In the genomic region with DNA sequence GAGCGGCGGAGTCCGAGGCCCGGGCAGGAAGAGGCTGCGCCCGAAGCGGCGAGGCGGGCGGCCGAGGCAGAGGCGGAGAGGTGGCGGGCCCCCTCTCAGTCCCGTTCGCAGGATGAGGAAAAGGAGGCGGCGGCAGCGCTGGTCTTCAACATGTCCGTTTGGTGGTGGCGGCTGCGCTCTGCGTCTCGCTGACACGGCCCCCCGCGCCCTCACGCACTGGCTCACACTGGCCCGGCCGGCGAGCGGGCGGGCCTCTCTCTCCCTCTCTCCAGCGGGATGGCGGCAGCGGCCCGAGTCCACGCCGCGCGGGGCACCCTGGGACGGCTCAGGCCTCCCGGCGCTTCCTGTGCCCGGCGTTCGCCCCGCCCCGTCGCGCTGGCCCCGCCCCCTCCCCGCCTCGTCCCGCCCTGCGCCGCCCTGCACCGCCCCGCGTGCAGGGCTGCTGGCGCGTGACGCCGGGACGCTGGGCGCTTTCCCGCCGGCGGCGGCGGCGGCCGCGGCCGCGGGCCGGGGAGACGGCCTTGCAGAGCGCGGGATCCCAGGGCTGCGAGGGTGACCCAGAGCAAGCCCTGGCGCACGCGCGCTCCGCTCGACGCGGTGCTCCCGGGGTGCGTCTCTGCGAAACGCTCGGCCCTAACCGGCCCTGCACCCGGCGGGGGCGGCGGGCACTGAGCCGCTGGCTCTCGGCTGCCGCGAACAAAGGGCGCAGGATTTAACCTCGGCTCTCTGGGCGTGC, we compare ENCODE assay signal across 8 cellular contexts. TPM values are rescaled to one million over a fixed set of nuclear protein-coding genes. Genes with fewer than 3 reads are reported as not detected.
DNase-seq lines count a peak whose midpoint lies in the region; ATAC-seq, FAIRE-seq and TF ChIP-seq lines count a peak whose summit lies in the region.

A gene with protein sequence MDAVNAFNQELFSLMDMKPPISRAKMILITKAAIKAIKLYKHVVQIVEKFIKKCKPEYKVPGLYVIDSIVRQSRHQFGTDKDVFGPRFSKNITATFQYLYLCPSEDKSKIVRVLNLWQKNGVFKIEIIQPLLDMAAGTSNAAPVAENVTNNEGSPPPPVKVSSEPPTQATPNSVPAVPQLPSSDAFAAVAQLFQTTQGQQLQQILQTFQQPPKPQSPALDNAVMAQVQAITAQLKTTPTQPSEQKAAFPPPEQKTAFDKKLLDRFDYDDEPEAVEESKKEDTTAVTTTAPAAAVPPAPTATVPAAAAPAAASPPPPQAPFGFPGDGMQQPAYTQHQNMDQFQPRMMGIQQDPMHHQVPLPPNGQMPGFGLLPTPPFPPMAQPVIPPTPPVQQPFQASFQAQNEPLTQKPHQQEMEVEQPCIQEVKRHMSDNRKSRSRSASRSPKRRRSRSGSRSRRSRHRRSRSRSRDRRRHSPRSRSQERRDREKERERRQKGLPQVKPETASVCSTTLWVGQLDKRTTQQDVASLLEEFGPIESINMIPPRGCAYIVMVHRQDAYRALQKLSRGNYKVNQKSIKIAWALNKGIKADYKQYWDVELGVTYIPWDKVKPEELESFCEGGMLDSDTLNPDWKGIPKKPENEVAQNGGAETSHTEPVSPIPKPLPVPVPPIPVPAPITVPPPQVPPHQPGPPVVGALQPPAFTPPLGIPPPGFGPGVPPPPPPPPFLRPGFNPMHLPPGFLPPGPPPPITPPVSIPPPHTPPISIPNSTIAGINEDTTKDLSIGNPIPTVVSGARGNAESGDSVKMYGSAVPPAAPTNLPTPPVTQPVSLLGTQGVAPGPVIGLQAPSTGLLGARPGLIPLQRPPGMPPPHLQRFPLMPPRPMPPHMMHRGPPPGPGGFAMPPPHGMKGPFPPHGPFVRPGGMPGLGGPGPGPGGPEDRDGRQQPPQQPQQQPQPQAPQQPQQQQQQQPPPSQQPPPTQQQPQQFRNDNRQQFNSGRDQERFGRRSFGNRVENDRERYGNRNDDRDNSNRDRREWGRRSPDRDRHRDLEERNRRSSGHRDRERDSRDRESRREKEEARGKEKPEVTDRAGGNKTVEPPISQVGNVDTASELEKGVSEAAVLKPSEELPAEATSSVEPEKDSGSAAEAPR (minus strand): TSS at position 317 of the 736 bp plus-strand sequence. CDS start 426 bp downstream, outside the sequence.

- H3K36me3 ChIP-seq in WERI-Rb-1 (peaks cover 40% of the 10 kb centered on the region), bronchial epithelial cell (ENCODE audit: control insufficient read depth, insufficient read depth, low read length) (peaks cover 1% of the 10 kb centered on the region)

- DNase-seq in AG08395 (ENCODE audit: low spot score) (peak; percentile 97), NCI-H2171 (lab: John Stamatoyannopoulos, UW) (peak; percentile 87), WERI-Rb-1 (peak; percentile 96), bronchial epithelial cell (ENCODE audit: low read depth) (peak; percentile 65), immature natural killer cell (peak; percentile 84 to 86 (median 85)), smooth muscle cell of the brain vasculature (ENCODE audit: low read depth, low spot score) (peak; percentile 76)

- no peaks in the 10 kb centered on the region for H3K36me3 Mint-ChIP-seq in immature natural killer cell

- TF ChIP-seq CTCF in WERI-Rb-1 (IDR thresholded peaks at IDR 0.05; ENCODE audit: low read depth, low read length) (no peak), bronchial epithelial cell (IDR thresholded peaks at IDR 0.05; ENCODE audit: insufficient read depth, low read length, severe bottlenecking) (no peak)

- H3K27ac ChIP-seq in WERI-Rb-1: peak within 1 kb of the TSS; percentile 100

- H3K27me3 Mint-ChIP-seq in immature natural killer cell (ENCODE audit: low read depth in 3 of 3): peaks cover 0 to 9% (median 3%) of the 10 kb centered on the region in 3 donors

- no peak for FAIRE-seq in bronchial epithelial cell (lab: Jason Lieb, UNC)

- H3K4me3 ChIP-seq in WERI-Rb-1 (ENCODE audit: low read depth, low read length) (peak within 1 kb of the TSS; percentile 64), bronchial epithelial cell (ENCODE audit: low read depth, low read length) (peak within 1 kb of the TSS; percentile 73)

- H3K4me1 Mint-ChIP-seq in immature natural killer cell: peaks cover 0 to 15% of the 10 kb centered on the region in 2 donors

- H3K27ac Mint-ChIP-seq in immature natural killer cell: peak within 1 kb of the TSS; percentile 63 to 90 (median 82)

- H3K9me3 ChIP-seq in WERI-Rb-1 (ENCODE audit: severe bottlenecking): no peaks in the 10 kb centered on the region

- H3K27me3 ChIP-seq in WERI-Rb-1 (ENCODE audit: insufficient read depth, low read depth, severe bottlenecking) (no peaks in the 10 kb centered on the region), bronchial epithelial cell (ENCODE audit: control insufficient read depth, insufficient read depth, low read length) (no peaks in the 10 kb centered on the region)

- peak within 1 kb of the TSS in 4 of 5 donors; percentile 66 to 90 (median 86) for H3K4me3 Mint-ChIP-seq in immature natural killer cell

- ATAC-seq in GM18873 (IDR thresholded peaks at IDR 0.05; ENCODE audit: low FRiP score, unreplicated experiment): peak; percentile 75
- ATAC-seq in HG03108 (IDR thresholded peaks at IDR 0.05; ENCODE audit: unreplicated experiment): peak; percentile 73

- H3K9me3 Mint-ChIP-seq in immature natural killer cell: no peaks in the 10 kb centered on the region

RNA-seq across cellular contexts. Expression of the gene that starts here (rescaled TPM):
- 2.9 and 5.0 TPM in 2 replicates for total RNA-seq in bronchial epithelial cell
- 10 to 100 TPM in 2 of 3 donors, 1 to 10 TPM in 1; 9.3 to 33.3 (median 10.7) TPM for polyA plus RNA-seq in immature natural killer cell

Comparison
In these comparisons a context has a peak if more than half of its experiments do, and no peak if none do; other contexts are left out.
1. Peak in every context shown above with its lines: DNase-seq, ATAC-seq, H3K4me3 ChIP-seq and H3K27ac ChIP-seq.